ENCODE assay signal across 22 cellular contexts in genomic region chr10:101708073-101708472, GRCh38.
"Had no signal": no experiment of that assay in that cellular context is flagged by ENCODE, and none has a peak within 500 bp of the region (broad histone marks: within the 10 kb centered on the region; RNA-seq: fewer than 3 reads in every experiment).

No MANE protein-coding gene starts in this region.

- H3K9ac ChIP-seq: SK-N-SH had no signal

- H3K9me3 ChIP-seq: Peyer's patch, SJCRH30, SK-N-SH had no signal

- H3K4me3 Mint-ChIP-seq: activated naive CD4-positive, alpha-beta T cell treated with anti-CD3 and anti-CD28 coated beads, Interleukin-2, amount 10 ng/mL, durations not matched to agents 7 days and 5 days; activated naive CD8-positive, alpha-beta T cell treated with anti-CD3 and anti-CD28 coated beads for 36 hours; activated T-cell treated with anti-CD3 and anti-CD28 coated beads, Interleukin-2, amount 50 U/mL, for 4 hours; brain; central memory CD8-positive, alpha-beta T cell had no signal

- H3K27ac Mint-ChIP-seq: activated naive CD4-positive, alpha-beta T cell treated with anti-CD3 and anti-CD28 coated beads, Interleukin-2, amount 10 ng/mL, durations not matched to agents 7 days and 5 days; activated naive CD8-positive, alpha-beta T cell treated with anti-CD3 and anti-CD28 coated beads for 36 hours; activated T-helper 2 cell treated with anti-CD3 and anti-CD28 coated beads, Interferon-gamma antibody, Interleukin-2, Interleukin-4, amounts not matched to agents 10 μg/mL and 5 μg/mL and 100 μg/mL, durations not matched to agents 14 hours and 24 hours and 36 hours; brain had no signal

- H3K4me3 ChIP-seq: Peyer's patch, SJCRH30 had no signal

- H3K4me1 ChIP-seq: Peyer's patch had no signal

- H3K36me3 Mint-ChIP-seq: activated naive CD4-positive, alpha-beta T cell treated with anti-CD3 and anti-CD28 coated beads, Interleukin-2, amount 10 ng/mL, durations not matched to agents 7 days and 5 days; activated naive CD8-positive, alpha-beta T cell treated with anti-CD3 and anti-CD28 coated beads for 36 hours; brain had no signal

- DNase-seq: activated CD8-positive, alpha-beta memory T cell treated with anti-CD3 and anti-CD28 coated beads for 24 hours; activated gamma-delta T cell treated with Interleukin-2 at 50 U/mL for 16 hours; activated naive CD4-positive, alpha-beta T cell treated with anti-CD3 and anti-CD28 coated beads, Interleukin-2, amount 10 ng/mL, durations not matched to agents 7 days and 5 days; activated naive CD8-positive, alpha-beta T cell treated with anti-CD3 and anti-CD28 coated beads for 36 hours; activated T-cell treated with anti-CD3 and anti-CD28 coated beads, Interleukin-2, amount 50 U/mL, for 4 hours; aorta; Kasumi-1; KBM-7; NCI-H1105 treated with DMSO at 0.1 percent for 48 hours; NCI-H1436 treated with DMSO at 0.1 percent for 48 hours; NCI-H187; NCI-H2081; NCI-H524; Peyer's patch; Right ventricle myocardium superior; SK-N-SH had no signal

- H3K27me3 ChIP-seq: Peyer's patch, SJCRH30 had no signal

- H3K9me3 Mint-ChIP-seq: activated naive CD4-positive, alpha-beta T cell treated with anti-CD3 and anti-CD28 coated beads, Interleukin-2, amount 10 ng/mL, durations not matched to agents 7 days and 5 days; activated naive CD8-positive, alpha-beta T cell treated with anti-CD3 and anti-CD28 coated beads for 36 hours; activated T-cell treated with anti-CD3 and anti-CD28 coated beads, Interleukin-2, amount 50 U/mL, for 4 hours; activated T-helper 2 cell treated with anti-CD3 and anti-CD28 coated beads, Interferon-gamma antibody, Interleukin-2, Interleukin-4, amounts not matched to agents 10 μg/mL and 5 μg/mL and 100 μg/mL, durations not matched to agents 14 hours and 24 hours and 36 hours; brain; central memory CD8-positive, alpha-beta T cell had no signal

- ATAC-seq: activated CD4-positive, CD25-positive, alpha-beta regulatory T cell treated with anti-CD3 and anti-CD28 coated beads, Interleukin-2, amount 50 U/mL, for 24 hours had no signal

- H3K36me3 ChIP-seq: Peyer's patch, SJCRH30 had no signal

- H3K27ac ChIP-seq: Peyer's patch, RWPE1, SJCRH30 had no signal

- H3K4me1 Mint-ChIP-seq: central memory CD8-positive, alpha-beta T cell had no signal

- H3K4me2 ChIP-seq: SK-N-SH had no signal
